Comparison of ENCODE assay signal across 13 cellular contexts in the genomic region with DNA sequence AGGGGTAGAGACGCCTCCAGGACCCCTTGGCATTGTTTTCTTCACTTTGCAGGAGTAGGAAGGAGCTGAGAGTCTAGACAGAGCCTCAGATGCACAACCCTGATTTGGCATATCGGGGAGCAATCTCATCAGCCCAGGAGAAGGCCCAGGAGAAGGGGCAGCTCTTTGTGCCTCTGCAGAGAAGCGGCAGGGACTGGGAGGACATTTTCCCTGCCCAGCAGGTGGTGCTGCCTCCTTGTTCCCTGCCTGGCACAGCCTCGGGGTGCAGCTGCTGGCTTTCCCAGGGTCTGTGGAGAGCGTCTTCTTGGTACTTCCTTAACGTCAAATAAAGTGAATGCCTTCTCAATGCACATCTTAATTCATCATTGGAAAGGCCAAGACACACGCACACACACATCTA.
DNase-seq lines count a peak whose midpoint lies in the region; ATAC-seq, FAIRE-seq and TF ChIP-seq lines count a peak whose summit lies in the region.
"Had no signal": no experiment of that assay in that cellular context is flagged by ENCODE, and none has a peak within 500 bp of the region (broad histone marks: within the 10 kb centered on the region; RNA-seq: fewer than 3 reads in every experiment).

No MANE protein-coding gene starts in this region.

- H3K4me3 ChIP-seq in pancreas = no peak overlapping the region
- H3K4me3 ChIP-seq: colonic mucosa, thyroid gland had no signal

- no peak overlapping the region for H3K27ac ChIP-seq in pancreas
- H3K27ac ChIP-seq: colonic mucosa, thyroid gland had no signal

- H3K36me3 ChIP-seq in pancreas = no peaks in the 10 kb centered on the region
- H3K36me3 ChIP-seq: colonic mucosa, thyroid gland had no signal

- no peaks in the 10 kb centered on the region for H3K27me3 ChIP-seq in pancreas
- H3K27me3 ChIP-seq: colonic mucosa, thyroid gland had no signal

- intact Hi-C loops in pancreas (cut with DNase I) = no loop called here

- no peak for FAIRE-seq in pancreas (lab: Jason Lieb, UNC)

- peak; percentile 87 to 95 (median 88) for ATAC-seq in pancreas

- TF ChIP-seq RAD21 in Ishikawa (IDR thresholded peaks at IDR 0.05; ENCODE audit: low read depth) = peak; percentile 17; the same call in 1 of the 2 replicates

- H3K9me3 ChIP-seq in pancreas = no peaks in the 10 kb centered on the region
- H3K9me3 ChIP-seq: colonic mucosa, thyroid gland had no signal

- TF ChIP-seq EP300 in Ishikawa (IDR thresholded peaks at IDR 0.05; ENCODE audit: borderline replicate concordance) = no peak

- DNase-seq in SIG-M5 treated with dmso at 0.1 percent for 504 hours (lab: John Stamatoyannopoulos, UW; ENCODE audit: unreplicated experiment) = peak; percentile 5
- DNase-seq in SIG-M5 (lab: John Stamatoyannopoulos, UW) = no peak
- peak; percentile 22 for DNase-seq in SK-MEL-5 (ENCODE audit: low read depth, low spot score)
- peak; percentile 80 to 96 (median 90) for DNase-seq in pancreas
- DNase-seq in SW 1271 (lab: John Stamatoyannopoulos, UW) = no peak
- DNase-seq in DMS53 (lab: John Stamatoyannopoulos, UW) = no peak
- DNase-seq in NCI-H1930 (lab: John Stamatoyannopoulos, UW) = no peak
- DNase-seq: colonic mucosa, left ventricle myocardium superior, NCI-H524, occipital lobe, thyroid gland had no signal

- WGBS in pancreas, 2 donors = 38 to 49% methylated on average over 7 of the region's 7 CpGs

- TF ChIP-seq CTCF in pancreas (IDR thresholded peaks at IDR 0.05) = peak in 3 of 4 donors; percentile 18 to 21 (median 20)

- in situ Hi-C loops in SK-MEL-5 (cut with HindIII; ENCODE audit: low pct_unique_long_range_greater_than_20kb, low sequenced_read_pairs) = no loop called here

- H3K4me1 ChIP-seq in pancreas = peaks cover 0 to 5% (median 3%) of the 10 kb centered on the region in 3 donors
- H3K4me1 ChIP-seq: colonic mucosa had no signal

TF ChIP-seq in Ishikawa, 13 proteins besides CTCF, POLR2A, EP300 and RAD21:
- TF ChIP-seq, protein P1, sequence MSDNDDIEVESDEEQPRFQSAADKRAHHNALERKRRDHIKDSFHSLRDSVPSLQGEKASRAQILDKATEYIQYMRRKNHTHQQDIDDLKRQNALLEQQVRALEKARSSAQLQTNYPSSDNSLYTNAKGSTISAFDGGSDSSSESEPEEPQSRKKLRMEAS (IDR thresholded peaks at IDR 0.05) = no peak
- TF ChIP-seq, protein P2, sequence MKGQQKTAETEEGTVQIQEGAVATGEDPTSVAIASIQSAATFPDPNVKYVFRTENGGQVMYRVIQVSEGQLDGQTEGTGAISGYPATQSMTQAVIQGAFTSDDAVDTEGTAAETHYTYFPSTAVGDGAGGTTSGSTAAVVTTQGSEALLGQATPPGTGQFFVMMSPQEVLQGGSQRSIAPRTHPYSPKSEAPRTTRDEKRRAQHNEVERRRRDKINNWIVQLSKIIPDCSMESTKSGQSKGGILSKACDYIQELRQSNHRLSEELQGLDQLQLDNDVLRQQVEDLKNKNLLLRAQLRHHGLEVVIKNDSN (IDR thresholded peaks at IDR 0.05) = no peak
- no peak for TF ChIP-seq YY1 (IDR thresholded peaks at IDR 0.05; ENCODE audit: low read depth)
- no peak for TF ChIP-seq TAF1 (IDR thresholded peaks at IDR 0.05; ENCODE audit: low read depth)
- no peak for TF ChIP-seq TCF12 (IDR thresholded peaks at IDR 0.05; ENCODE audit: low read depth)
- TF ChIP-seq, protein P3, sequence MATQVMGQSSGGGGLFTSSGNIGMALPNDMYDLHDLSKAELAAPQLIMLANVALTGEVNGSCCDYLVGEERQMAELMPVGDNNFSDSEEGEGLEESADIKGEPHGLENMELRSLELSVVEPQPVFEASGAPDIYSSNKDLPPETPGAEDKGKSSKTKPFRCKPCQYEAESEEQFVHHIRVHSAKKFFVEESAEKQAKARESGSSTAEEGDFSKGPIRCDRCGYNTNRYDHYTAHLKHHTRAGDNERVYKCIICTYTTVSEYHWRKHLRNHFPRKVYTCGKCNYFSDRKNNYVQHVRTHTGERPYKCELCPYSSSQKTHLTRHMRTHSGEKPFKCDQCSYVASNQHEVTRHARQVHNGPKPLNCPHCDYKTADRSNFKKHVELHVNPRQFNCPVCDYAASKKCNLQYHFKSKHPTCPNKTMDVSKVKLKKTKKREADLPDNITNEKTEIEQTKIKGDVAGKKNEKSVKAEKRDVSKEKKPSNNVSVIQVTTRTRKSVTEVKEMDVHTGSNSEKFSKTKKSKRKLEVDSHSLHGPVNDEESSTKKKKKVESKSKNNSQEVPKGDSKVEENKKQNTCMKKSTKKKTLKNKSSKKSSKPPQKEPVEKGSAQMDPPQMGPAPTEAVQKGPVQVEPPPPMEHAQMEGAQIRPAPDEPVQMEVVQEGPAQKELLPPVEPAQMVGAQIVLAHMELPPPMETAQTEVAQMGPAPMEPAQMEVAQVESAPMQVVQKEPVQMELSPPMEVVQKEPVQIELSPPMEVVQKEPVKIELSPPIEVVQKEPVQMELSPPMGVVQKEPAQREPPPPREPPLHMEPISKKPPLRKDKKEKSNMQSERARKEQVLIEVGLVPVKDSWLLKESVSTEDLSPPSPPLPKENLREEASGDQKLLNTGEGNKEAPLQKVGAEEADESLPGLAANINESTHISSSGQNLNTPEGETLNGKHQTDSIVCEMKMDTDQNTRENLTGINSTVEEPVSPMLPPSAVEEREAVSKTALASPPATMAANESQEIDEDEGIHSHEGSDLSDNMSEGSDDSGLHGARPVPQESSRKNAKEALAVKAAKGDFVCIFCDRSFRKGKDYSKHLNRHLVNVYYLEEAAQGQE (IDR thresholded peaks at IDR 0.05; ENCODE audit: low read depth) = no peak
- TF ChIP-seq FOXM1 (IDR thresholded peaks at IDR 0.05; ENCODE audit: borderline replicate concordance, low read depth) = no peak
- no peak for TF ChIP-seq EGR1 (IDR thresholded peaks at IDR 0.05)
- TF ChIP-seq ZBTB7A (IDR thresholded peaks at IDR 0.05; ENCODE audit: low read depth) = no peak
- no peak for TF ChIP-seq TEAD4 (IDR thresholded peaks at IDR 0.05)
- TF ChIP-seq CREB1 (IDR thresholded peaks at IDR 0.05; ENCODE audit: low read depth) = no peak
- TF ChIP-seq NFIC (IDR thresholded peaks at IDR 0.05) = no peak
- no peak for TF ChIP-seq CEBPB (IDR thresholded peaks at IDR 0.05)

Comparison
In these comparisons a context has a peak if more than half of its experiments do, and no peak if none do; other contexts are left out.
1. DNase-seq: peak in SIG-M5 treated with dmso at 0.1 percent for 504 hours (single experiment), SK-MEL-5 (single experiment) and pancreas (6 of 6); none in SIG-M5 (single experiment), SW 1271 (0 of 2), DMS53 (single experiment) and NCI-H1930 (0 of 2).